In the genomic region with DNA sequence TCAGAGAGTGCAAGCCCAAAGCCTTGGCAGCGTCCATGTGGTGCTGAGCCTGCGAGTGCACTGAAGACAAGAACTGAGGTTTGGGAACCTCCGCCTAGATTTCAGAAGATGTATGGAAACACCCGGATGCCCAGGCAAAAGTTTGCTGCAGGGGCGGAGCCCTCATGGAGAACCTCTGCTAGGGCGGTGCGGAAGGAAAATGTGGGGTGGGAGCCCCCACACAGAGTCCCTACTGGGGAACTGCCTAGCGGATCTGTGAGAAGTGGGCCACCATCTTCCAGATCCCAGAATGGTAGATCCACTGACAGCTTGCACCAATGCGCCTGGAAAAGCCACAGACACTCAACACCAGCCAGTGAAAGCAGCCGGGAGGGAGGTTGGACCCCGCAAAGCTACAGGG, we compare ENCODE assay signal across 1 cellular context.
A peak's percentile ranks its signal among the peaks of the same experiment; 100 is the strongest.
TF ChIP-seq lines count a peak whose summit lies in the region.

No MANE protein-coding gene starts in this region.

TF ChIP-seq in K562, 482 proteins besides CTCF, POLR2A, EP300 and RAD21:
- TF ChIP-seq, protein P1, sequence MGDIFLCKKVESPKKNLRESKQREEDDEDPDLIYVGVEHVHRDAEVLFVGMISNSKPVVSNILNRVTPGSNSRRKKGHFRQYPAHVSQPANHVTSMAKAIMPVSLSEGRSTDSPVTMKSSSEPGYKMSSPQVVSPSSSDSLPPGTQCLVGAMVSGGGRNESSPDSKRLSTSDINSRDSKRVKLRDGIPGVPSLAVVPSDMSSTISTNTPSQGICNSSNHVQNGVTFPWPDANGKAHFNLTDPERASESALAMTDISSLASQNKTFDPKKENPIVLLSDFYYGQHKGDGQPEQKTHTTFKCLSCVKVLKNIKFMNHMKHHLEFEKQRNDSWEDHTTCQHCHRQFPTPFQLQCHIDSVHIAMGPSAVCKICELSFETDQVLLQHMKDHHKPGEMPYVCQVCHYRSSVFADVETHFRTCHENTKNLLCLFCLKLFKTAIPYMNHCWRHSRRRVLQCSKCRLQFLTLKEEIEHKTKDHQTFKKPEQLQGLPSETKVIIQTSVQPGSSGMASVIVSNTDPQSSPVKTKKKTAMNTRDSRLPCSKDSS (IDR thresholded peaks at IDR 0.05; ENCODE audit: low read depth, partially characterized antibody): peak; percentile 83
- TF ChIP-seq TRIM28 (IDR thresholded peaks at IDR 0.05) (peak; percentile 66; the same call in 1 of the 2 replicates), CBX3 (IDR thresholded peaks at IDR 0.05; ENCODE audit: borderline replicate concordance in 1 of 2, low read length in 2 of 2) (peak in 1 of 2 experiments; percentile 39; a peak in 1 of 3 replicates), CBX5 (IDR thresholded peaks at IDR 0.05; ENCODE audit: borderline replicate concordance, low read depth) (0 out of 2 replicates have a peak, but pooled peaks have one; percentile 20), ZNF445 (CRISPR knock-in tag; IDR thresholded peaks at IDR 0.05; ENCODE audit: low read depth) (0 out of 2 replicates have a peak, but pooled peaks have one; percentile 30), CBX1 (IDR thresholded peaks at IDR 0.05; ENCODE audit: low read depth) (peak; percentile 67; the same call in 1 of the 2 replicates)
